In the genomic region with DNA sequence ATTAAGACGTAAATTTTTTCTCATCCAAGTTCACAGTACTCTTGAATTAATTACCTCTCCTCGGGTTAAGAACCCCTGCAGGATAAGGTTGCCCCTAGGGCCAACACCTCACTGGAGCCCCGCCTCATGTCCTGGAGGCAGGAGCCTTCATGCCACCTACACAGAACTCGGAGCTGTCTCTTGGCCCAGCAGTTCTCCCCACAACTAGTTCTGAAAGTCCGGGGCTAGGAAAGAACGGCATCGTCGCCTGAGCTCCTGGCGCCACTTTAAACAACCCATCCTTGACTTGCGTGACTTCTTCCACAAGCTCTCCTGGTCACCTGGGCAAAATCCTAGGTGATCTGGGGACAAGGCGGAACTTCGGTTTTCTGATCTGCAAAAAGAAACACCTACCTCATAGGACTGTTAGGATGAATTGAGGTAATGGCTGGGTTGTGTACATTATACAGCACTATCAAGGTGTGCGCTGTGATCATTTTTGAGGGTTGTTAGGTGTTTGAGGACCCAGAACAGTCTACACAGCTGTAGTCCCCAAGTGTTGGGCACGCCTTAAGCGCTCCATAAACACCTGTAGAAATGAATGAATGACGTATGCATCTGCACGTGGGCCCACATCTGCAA, we compare ENCODE assay signal across 9 cellular contexts. TPM values are rescaled to one million over a fixed set of nuclear protein-coding genes. Genes with fewer than 3 reads are reported as not detected.
A peak's percentile ranks its signal among the peaks of the same experiment; 100 is the strongest.
DNase-seq lines count a peak whose midpoint lies in the region; ATAC-seq and TF ChIP-seq lines count a peak whose summit lies in the region.
"Had no signal": no experiment of that assay in that cellular context is flagged by ENCODE, and none has a peak within 500 bp of the region (broad histone marks: within the 10 kb centered on the region; RNA-seq: fewer than 3 reads in every experiment).

No MANE protein-coding gene starts in this region.

- CTCF ChIA-PET in activated CD4-positive, alpha-beta T cell treated with anti-CD3 and anti-CD28 coated beads, Interleukin-2, amount 10 ng/mL, durations not matched to agents 7 days and 5 days (lab: Charles Lee) = interaction anchor here (0.8 to 2.5 kb wide), 6 partner anchors 7 to 35 kb away, joined by 3 to 8 read pairs (median 4); no protein-coding TSS in a partner anchor

- H3K4me3 ChIP-seq in suprapubic skin = peak overlapping the region; percentile 71

- DNase-seq in activated CD4-positive, alpha-beta T cell treated with anti-CD3 and anti-CD28 coated beads, Interleukin-2, amount 10 ng/mL, durations not matched to agents 7 days and 5 days = no peak
- DNase-seq in activated CD4-positive, alpha-beta T cell treated with anti-CD3 and anti-CD28 coated beads for 48 hours = no peak
- DNase-seq in activated naive CD8-positive, alpha-beta T cell treated with anti-CD3 and anti-CD28 coated beads, Interleukin-2, amount 50 U/mL, for 24 hours = no peak
- DNase-seq in suprapubic skin (ENCODE audit: low spot score in 2 of 2) (peak in 1 of 2 donors; percentile 66), NCI-H2171 (lab: John Stamatoyannopoulos, UW) (no peak), HPDE6-E6E7 (ENCODE audit: extremely low spot score) (no peak)
- DNase-seq: DMS 273 treated with DMSO at 0.1 percent for 48 hours had no signal

- 63% methylated on average over 17 of the region's 17 CpGs for WGBS in suprapubic skin

- H3K4me1 ChIP-seq in suprapubic skin = peaks cover 42% of the 10 kb centered on the region

- TF ChIP-seq EP300 in suprapubic skin (IDR thresholded peaks at IDR 0.05) = no peak

- no peak for TF ChIP-seq POLR2A in suprapubic skin (IDR thresholded peaks at IDR 0.05)
- TF ChIP-seq POLR2A in GM18505 (IDR thresholded peaks at IDR 0.05; ENCODE audit: borderline replicate concordance, extremely low read depth, insufficient read depth, insufficient read length) = no peak

- peaks cover 67% of the 10 kb centered on the region for H3K4me1 Mint-ChIP-seq in activated CD4-positive, alpha-beta T cell treated with anti-CD3 and anti-CD28 coated beads, Interleukin-2, amount 10 ng/mL, durations not matched to agents 7 days and 5 days
- peaks cover 54% of the 10 kb centered on the region for H3K4me1 Mint-ChIP-seq in activated naive CD8-positive, alpha-beta T cell treated with anti-CD3 and anti-CD28 coated beads, Interleukin-2, amount 50 U/mL, for 24 hours

- no peak for ATAC-seq in activated naive CD8-positive, alpha-beta T cell treated with anti-CD3 and anti-CD28 coated beads, Interleukin-2, amount 50 U/mL, for 24 hours
- no peak for ATAC-seq in GM18505 (IDR thresholded peaks at IDR 0.05; ENCODE audit: unreplicated experiment)

- no peaks in the 10 kb centered on the region for H3K9me3 Mint-ChIP-seq in activated CD4-positive, alpha-beta T cell treated with anti-CD3 and anti-CD28 coated beads, Interleukin-2, amount 10 ng/mL, durations not matched to agents 7 days and 5 days
- H3K9me3 Mint-ChIP-seq in activated naive CD8-positive, alpha-beta T cell treated with anti-CD3 and anti-CD28 coated beads, Interleukin-2, amount 50 U/mL, for 24 hours = no peaks in the 10 kb centered on the region

- H3K27me3 ChIP-seq in layer of hippocampus (ENCODE audit: control insufficient read depth, insufficient read depth, low read length) (no peaks in the 10 kb centered on the region), suprapubic skin (no peaks in the 10 kb centered on the region)

- H3K27me3 Mint-ChIP-seq in activated CD4-positive, alpha-beta T cell treated with anti-CD3 and anti-CD28 coated beads, Interleukin-2, amount 10 ng/mL, durations not matched to agents 7 days and 5 days = peaks cover 33% of the 10 kb centered on the region
- H3K27me3 Mint-ChIP-seq in activated naive CD8-positive, alpha-beta T cell treated with anti-CD3 and anti-CD28 coated beads, Interleukin-2, amount 50 U/mL, for 24 hours = no peaks in the 10 kb centered on the region

- H3K36me3 Mint-ChIP-seq in activated CD4-positive, alpha-beta T cell treated with anti-CD3 and anti-CD28 coated beads, Interleukin-2, amount 10 ng/mL, durations not matched to agents 7 days and 5 days (ENCODE audit: low read depth) = peaks cover 19% of the 10 kb centered on the region
- H3K36me3 Mint-ChIP-seq in activated naive CD8-positive, alpha-beta T cell treated with anti-CD3 and anti-CD28 coated beads, Interleukin-2, amount 50 U/mL, for 24 hours (ENCODE audit: low read depth) = no peaks in the 10 kb centered on the region

- POLR2A ChIA-PET in activated CD4-positive, alpha-beta T cell treated with anti-CD3 and anti-CD28 coated beads, Interleukin-2, amount 10 ng/mL, durations not matched to agents 7 days and 5 days (lab: Charles Lee) = no interaction called here

- H3K27ac ChIP-seq in layer of hippocampus (ENCODE audit: low read depth, low read length) = peak overlapping the region; percentile 40
- H3K27ac ChIP-seq in suprapubic skin = peak overlapping the region; percentile 87

- H3K36me3 ChIP-seq in suprapubic skin = no peaks in the 10 kb centered on the region

- peak overlapping the region; percentile 74 for H3K4me3 Mint-ChIP-seq in activated CD4-positive, alpha-beta T cell treated with anti-CD3 and anti-CD28 coated beads, Interleukin-2, amount 10 ng/mL, durations not matched to agents 7 days and 5 days
- H3K4me3 Mint-ChIP-seq in activated naive CD8-positive, alpha-beta T cell treated with anti-CD3 and anti-CD28 coated beads, Interleukin-2, amount 50 U/mL, for 24 hours = peak overlapping the region; percentile 79

- H3K9me3 ChIP-seq in suprapubic skin = no peaks in the 10 kb centered on the region

- H3K27ac Mint-ChIP-seq in activated CD4-positive, alpha-beta T cell treated with anti-CD3 and anti-CD28 coated beads, Interleukin-2, amount 10 ng/mL, durations not matched to agents 7 days and 5 days = peak overlapping the region; percentile 76
- H3K27ac Mint-ChIP-seq in activated naive CD8-positive, alpha-beta T cell treated with anti-CD3 and anti-CD28 coated beads, Interleukin-2, amount 50 U/mL, for 24 hours = no peak overlapping the region

- no peak for TF ChIP-seq CTCF in suprapubic skin (IDR thresholded peaks at IDR 0.05)

RNA-seq across cellular contexts. Expression of a gene that starts 0.6 kb away (rescaled TPM):
- 10 to 100 TPM; 46.7 to 47.2 TPM for total RNA-seq in activated CD4-positive, alpha-beta T cell treated with anti-CD3 and anti-CD28 coated beads, Interleukin-2, amount 10 ng/mL, durations not matched to agents 7 days and 5 days
- total RNA-seq in suprapubic skin = 100 to 1,000 TPM in 3 of 4 donors, 10 to 100 TPM in 1; 89.6 to 204 (median 161) TPM
